1 cellular context compared by ENCODE assay signal in genomic region chr6:39887692-39888450, GRCh38.
TF ChIP-seq lines count a peak whose summit lies in the region.

No MANE protein-coding gene starts in this region.

TF ChIP-seq in H1, 55 proteins besides CTCF, POLR2A, EP300 and RAD21 (continued from another document):
- TF ChIP-seq CHD7 (IDR thresholded peaks at IDR 0.05; ENCODE audit: insufficient replicate concordance, low read length), result no peak
- no peak for TF ChIP-seq CBX8 (IDR thresholded peaks at IDR 0.05; ENCODE audit: borderline replicate concordance, low read depth, low read length)
- no peak for TF ChIP-seq EGR1 (IDR thresholded peaks at IDR 0.05; ENCODE audit: borderline replicate concordance, low read depth, low read length)
- TF ChIP-seq POU5F1 (IDR thresholded peaks at IDR 0.05; ENCODE audit: low read depth, low read length), result no peak
TF ChIP-seq in H1: peak in this region for 0.
